ENCODE assay signal across 17 cellular contexts in the genomic region with DNA sequence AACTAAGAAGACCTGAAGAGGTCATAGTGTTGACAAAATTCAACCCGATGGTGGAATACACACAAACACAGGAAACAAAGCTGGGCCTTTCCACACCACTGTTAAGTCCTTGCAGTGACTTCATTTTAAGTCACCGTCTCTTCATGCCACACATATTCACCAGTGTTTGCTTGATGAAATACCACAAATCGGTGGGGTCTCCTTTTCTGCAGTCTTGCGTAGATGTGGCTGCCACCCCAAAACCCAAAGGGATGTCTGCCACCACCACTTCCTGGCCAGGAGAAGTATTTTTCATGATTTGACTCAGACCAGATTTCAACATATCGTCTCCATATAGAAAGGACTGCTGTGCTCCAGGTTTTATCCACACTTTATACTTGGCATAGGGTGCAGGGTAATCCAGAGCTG. TPM values are rescaled to one million over a fixed set of nuclear protein-coding genes. Genes with fewer than 3 reads are reported as not detected.
DNase-seq lines count a peak whose midpoint lies in the region; ATAC-seq and TF ChIP-seq lines count a peak whose summit lies in the region.
"Had no signal": no experiment of that assay in that cellular context is flagged by ENCODE, and none has a peak within 500 bp of the region (broad histone marks: within the 10 kb centered on the region; RNA-seq: fewer than 3 reads in every experiment).

No MANE protein-coding gene starts in this region.

- no peak overlapping the region for H3K4me3 ChIP-seq in effector memory CD4-positive, alpha-beta T cell (ENCODE audit: insufficient read depth, low read depth, low read length, poor library complexity, severe bottlenecking)
- H3K4me3 ChIP-seq: GM23248, uterus had no signal

- DNase-seq in CD4-positive, alpha-beta T cell: no peak
- DNase-seq in activated naive CD8-positive, alpha-beta T cell treated with anti-CD3 and anti-CD28 coated beads, Interleukin-2, amount 10 ng/mL, durations not matched to agents 7 days and 5 days: peak; percentile 36
- DNase-seq in pons (ENCODE audit: low spot score) (peak; percentile 37), NCI-H2171 treated with DMSO at 0.1 percent for 48 hours (lab: John Stamatoyannopoulos, UW) (no peak), NK-92 (lab: John Stamatoyannopoulos, UW; ENCODE audit: unreplicated experiment) (no peak)
- no peak for DNase-seq in effector memory CD4-positive, alpha-beta T cell
- DNase-seq: DND-41; effector CD4-positive, alpha-beta T cell; GM23248; mesendoderm; NCI-H2081; occipital lobe; SHP77; uterus had no signal

- H3K27me3 ChIP-seq in CD4-positive, alpha-beta T cell (ENCODE audit: control insufficient read depth, insufficient read depth, low read length): no peaks in the 10 kb centered on the region
- H3K27me3 ChIP-seq in effector memory CD4-positive, alpha-beta T cell (replicated peaks; ENCODE audit: control insufficient read depth, insufficient read depth, low read length, poor library complexity, severe bottlenecking): no peaks in the 10 kb centered on the region
- H3K27me3 ChIP-seq: uterus had no signal

- peak; percentile 24 for ATAC-seq in CD4-positive, alpha-beta T cell (ENCODE audit: poor library complexity)
- ATAC-seq in HG02759 (IDR thresholded peaks at IDR 0.05; ENCODE audit: unreplicated experiment) (peak; percentile 44), GM21529 (IDR thresholded peaks at IDR 0.05; ENCODE audit: unreplicated experiment) (no peak)
- peak; percentile 52 for ATAC-seq in activated naive CD8-positive, alpha-beta T cell treated with anti-CD3 and anti-CD28 coated beads, Interleukin-2, amount 10 ng/mL, durations not matched to agents 7 days and 5 days (ENCODE audit: low read depth)

- no peaks in the 10 kb centered on the region for H3K9me3 ChIP-seq in CD4-positive, alpha-beta T cell (ENCODE audit: control insufficient read depth, low read length)
- no peaks in the 10 kb centered on the region for H3K9me3 ChIP-seq in effector memory CD4-positive, alpha-beta T cell (ENCODE audit: control insufficient read depth, low read length)
- H3K9me3 ChIP-seq: uterus had no signal

- H3K4me1 Mint-ChIP-seq in CD4-positive, alpha-beta T cell (ENCODE audit: low read depth): peaks cover 9% of the 10 kb centered on the region
- peaks cover 12% of the 10 kb centered on the region for H3K4me1 Mint-ChIP-seq in activated naive CD8-positive, alpha-beta T cell treated with anti-CD3 and anti-CD28 coated beads, Interleukin-2, amount 10 ng/mL, durations not matched to agents 7 days and 5 days
- H3K4me1 Mint-ChIP-seq: B cell had no signal

- intact Hi-C loops in CD4-positive, alpha-beta T cell (cut with DNase I, micrococcal nuclease): no loop called here

- peaks cover 2% of the 10 kb centered on the region for H3K36me3 ChIP-seq in effector memory CD4-positive, alpha-beta T cell (ENCODE audit: control insufficient read depth, insufficient read depth, low read length)
- H3K36me3 ChIP-seq: uterus had no signal

- no peak for TF ChIP-seq CTCF in CD4-positive, alpha-beta T cell (IDR thresholded peaks at IDR 0.05)

- H3K27me3 Mint-ChIP-seq in CD4-positive, alpha-beta T cell: no peaks in the 10 kb centered on the region
- no peaks in the 10 kb centered on the region for H3K27me3 Mint-ChIP-seq in activated naive CD8-positive, alpha-beta T cell treated with anti-CD3 and anti-CD28 coated beads, Interleukin-2, amount 10 ng/mL, durations not matched to agents 7 days and 5 days
- H3K27me3 Mint-ChIP-seq: B cell had no signal

- H3K27ac ChIP-seq in CD4-positive, alpha-beta T cell (ENCODE audit: low read depth, low read length): no peak overlapping the region
- no peak overlapping the region for H3K27ac ChIP-seq in effector memory CD4-positive, alpha-beta T cell (ENCODE audit: insufficient read depth, low read length, poor library complexity, severe bottlenecking)
- H3K27ac ChIP-seq: GM23248, uterus had no signal

- CTCF ChIA-PET in CD4-positive, alpha-beta T cell (lab: Charles Lee): no interaction called here

- no peaks in the 10 kb centered on the region for H3K9me3 Mint-ChIP-seq in CD4-positive, alpha-beta T cell
- no peaks in the 10 kb centered on the region for H3K9me3 Mint-ChIP-seq in activated naive CD8-positive, alpha-beta T cell treated with anti-CD3 and anti-CD28 coated beads, Interleukin-2, amount 10 ng/mL, durations not matched to agents 7 days and 5 days

- no peaks in the 10 kb centered on the region for H3K4me1 ChIP-seq in effector memory CD4-positive, alpha-beta T cell (ENCODE audit: control insufficient read depth, insufficient read depth, low read length, poor library complexity, severe bottlenecking)
- H3K4me1 ChIP-seq: uterus had no signal

- POLR2A ChIA-PET in CD4-positive, alpha-beta T cell (lab: Charles Lee): interaction anchor here (1.5 kb wide), 1 partner anchor 36 kb away, joined by 3 read pairs; no protein-coding TSS in a partner anchor
- POLR2A ChIA-PET in activated naive CD8-positive, alpha-beta T cell treated with anti-CD3 and anti-CD28 coated beads, Interleukin-2, amount 10 ng/mL, durations not matched to agents 7 days and 5 days (lab: Charles Lee): interaction anchor here (1.4 kb wide), 1 partner anchor 36 kb away, joined by 3 read pairs; no protein-coding TSS in a partner anchor

- no peak overlapping the region for H3K27ac Mint-ChIP-seq in CD4-positive, alpha-beta T cell
- H3K27ac Mint-ChIP-seq in activated naive CD8-positive, alpha-beta T cell treated with anti-CD3 and anti-CD28 coated beads, Interleukin-2, amount 10 ng/mL, durations not matched to agents 7 days and 5 days: peak overlapping the region; percentile 46
- H3K27ac Mint-ChIP-seq: B cell had no signal

- H3K4me3 Mint-ChIP-seq in CD4-positive, alpha-beta T cell: no peak overlapping the region
- peak overlapping the region; percentile 29 for H3K4me3 Mint-ChIP-seq in activated naive CD8-positive, alpha-beta T cell treated with anti-CD3 and anti-CD28 coated beads, Interleukin-2, amount 10 ng/mL, durations not matched to agents 7 days and 5 days
- H3K4me3 Mint-ChIP-seq: B cell had no signal

- peaks cover 59% of the 10 kb centered on the region for H3K36me3 Mint-ChIP-seq in CD4-positive, alpha-beta T cell (ENCODE audit: low read depth)
- peaks cover 13% of the 10 kb centered on the region for H3K36me3 Mint-ChIP-seq in activated naive CD8-positive, alpha-beta T cell treated with anti-CD3 and anti-CD28 coated beads, Interleukin-2, amount 10 ng/mL, durations not matched to agents 7 days and 5 days

RNA-seq across cellular contexts. Expression of a gene that starts 11.0 kb away (rescaled TPM):
- not detected for total RNA-seq in CD4-positive, alpha-beta T cell
- not detected for total RNA-seq in activated naive CD8-positive, alpha-beta T cell treated with anti-CD3 and anti-CD28 coated beads, Interleukin-2, amount 10 ng/mL, durations not matched to agents 7 days and 5 days
- total RNA-seq: B cell, occipital lobe had no signal

RNA-seq across cellular contexts. Expression of a gene that starts 36.3 kb away (rescaled TPM):
- total RNA-seq in CD4-positive, alpha-beta T cell: 10 to 100 TPM; 24.2 to 27.2 TPM
- total RNA-seq in activated naive CD8-positive, alpha-beta T cell treated with anti-CD3 and anti-CD28 coated beads, Interleukin-2, amount 10 ng/mL, durations not matched to agents 7 days and 5 days: 10 to 100 TPM; 31.5 to 36.3 TPM

Comparison
In these comparisons a context has a peak if more than half of its experiments do, and no peak if none do; other contexts are left out.
1. DNase-seq: peak in activated naive CD8-positive, alpha-beta T cell treated with anti-CD3 and anti-CD28 coated beads, Interleukin-2, amount 10 ng/mL, durations not matched to agents 7 days and 5 days (single experiment) and pons (single experiment); none in CD4-positive, alpha-beta T cell (0 of 10), NCI-H2171 treated with DMSO at 0.1 percent for 48 hours (single experiment), effector memory CD4-positive, alpha-beta T cell (0 of 3) and NK-92 (single experiment).